Comparison of ENCODE assay signal across 2 cellular contexts in the genomic region with DNA sequence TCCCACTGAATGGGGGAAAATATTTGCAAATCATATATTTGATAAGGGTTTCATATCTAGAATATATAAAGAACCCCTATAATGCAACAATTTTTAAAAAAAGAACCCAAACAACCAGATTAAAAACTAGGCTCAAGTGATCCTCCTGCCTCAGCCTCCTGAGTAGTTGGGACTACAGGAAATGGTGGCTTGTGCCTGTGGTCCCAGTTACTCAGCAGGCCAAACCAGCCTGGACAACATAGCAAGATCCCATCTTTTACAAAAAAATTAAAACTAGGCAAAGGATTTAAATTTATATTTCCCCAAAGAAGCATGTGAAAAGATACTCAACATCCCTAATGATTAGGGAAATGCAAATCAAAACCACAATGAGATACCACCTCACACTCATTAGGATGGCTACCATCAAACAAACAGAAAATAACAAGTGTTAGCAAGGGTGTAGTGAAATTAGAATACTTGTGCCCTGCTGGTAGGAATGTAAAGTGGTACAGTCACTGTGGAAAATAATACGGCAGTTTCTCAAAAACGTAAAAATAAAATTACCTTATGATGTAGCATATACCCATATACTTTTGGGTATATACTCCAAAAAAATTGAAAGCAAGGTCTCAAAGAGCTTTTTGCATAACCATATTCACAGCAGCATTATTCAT.
TF ChIP-seq lines count a peak whose summit lies in the region.

No MANE protein-coding gene starts in this region.

TF ChIP-seq in SK-N-SH, 30 proteins besides CTCF, POLR2A, EP300 and RAD21 (continued from another document):
- no peak for TF ChIP-seq MXI1 (IDR thresholded peaks at IDR 0.05; ENCODE audit: low read depth, low read length)
- TF ChIP-seq SMC3 (IDR thresholded peaks at IDR 0.05; ENCODE audit: low read depth, low read length) = no peak
- TF ChIP-seq REST (IDR thresholded peaks at IDR 0.05; ENCODE audit: low read depth, low read length) = no peak
- TF ChIP-seq USF2 (IDR thresholded peaks at IDR 0.05; ENCODE audit: borderline replicate concordance, low read depth, low read length) = no peak
- no peak for TF ChIP-seq MEF2A (IDR thresholded peaks at IDR 0.05; ENCODE audit: borderline replicate concordance, low read depth)
- TF ChIP-seq EZH2phosphoT487 (IDR thresholded peaks at IDR 0.05; ENCODE audit: borderline replicate concordance, low read depth) = no peak

TF ChIP-seq in SK-N-SH treated with all-trans-retinoic acid at 6 μM for 48 hours, 23 proteins besides CTCF, POLR2A, EP300 and RAD21:
- TF ChIP-seq POU6F1 (CRISPR knock-in tag; IDR thresholded peaks at IDR 0.05; ENCODE audit: borderline replicate concordance, low read depth) = no peak
- no peak for TF ChIP-seq ZNF565 (CRISPR knock-in tag; conservative IDR thresholded peaks at IDR 0.05; ENCODE audit: low read depth)
- no peak for TF ChIP-seq ARNTL (CRISPR knock-in tag; IDR thresholded peaks at IDR 0.05; ENCODE audit: borderline replicate concordance, low read depth)
- TF ChIP-seq TCF4 (CRISPR knock-in tag; IDR thresholded peaks at IDR 0.05; ENCODE audit: borderline replicate concordance) = no peak
- TF ChIP-seq ZFP3 (CRISPR knock-in tag; IDR thresholded peaks at IDR 0.05) = no peak
- no peak for TF ChIP-seq CSDC2 (CRISPR knock-in tag; IDR thresholded peaks at IDR 0.05)
- TF ChIP-seq RARB (CRISPR knock-in tag; IDR thresholded peaks at IDR 0.05) = no peak
